In genomic region chr6:106064766-106065165, GRCh38 we compare ENCODE assay signal across 13 cellular contexts.
"Had no signal": no experiment of that assay in that cellular context is flagged by ENCODE, and none has a peak within 500 bp of the region (broad histone marks: within the 10 kb centered on the region; RNA-seq: fewer than 3 reads in every experiment).

No MANE protein-coding gene starts in this region.

- H3K27me3 ChIP-seq: transverse colon, vagina had no signal

- H3K9me3 ChIP-seq: transverse colon, vagina had no signal

- DNase-seq: activated CD4-positive, alpha-beta T cell treated with anti-CD3 and anti-CD28 coated beads, Interleukin-2, amount 50 U/mL, for 1 hour; activated naive CD4-positive, alpha-beta T cell treated with anti-CD3 and anti-CD28 coated beads for 36 hours; activated T-cell treated with anti-CD3 and anti-CD28 coated beads for 4 hours; hippocampal formation; kidney glomerular epithelial cell; occipital lobe; stimulated activated CD4-positive, alpha-beta T cell treated with anti-CD3 and anti-CD28 coated beads, Interleukin-4, amount 100 ng/mL, for 24 hours; stimulated activated naive CD8-positive, alpha-beta T cell treated with anti-CD3 and anti-CD28 coated beads, Interleukin-15, Interleukin-2, amounts not matched to agents 100 U/mL and 50 U/mL, for 24 hours; transverse colon had no signal

- ATAC-seq: activated CD4-positive, CD25-positive, alpha-beta regulatory T cell treated with anti-CD3 and anti-CD28 coated beads, Interleukin-2, amount 50 U/mL, for 24 hours; natural killer cell treated with Interleukin-12 subunit alpha and Interleukin-12 subunit beta and Interleukin-15 and Interleukin-18, amount 100 ng/mL, for 72 hours; stimulated activated naive CD8-positive, alpha-beta T cell treated with anti-CD3 and anti-CD28 coated beads, Interleukin-15, Interleukin-2, amounts not matched to agents 100 U/mL and 50 U/mL, for 24 hours had no signal

- H3K36me3 ChIP-seq: transverse colon, vagina had no signal

- H3K4me3 ChIP-seq: skin epidermis, transverse colon, vagina had no signal

- H3K27ac ChIP-seq: transverse colon, vagina had no signal
